ENCODE assay signal across 18 cellular contexts in genomic region chr6:25057121-25057520, GRCh38.
DNase-seq lines count a peak whose midpoint lies in the region; ATAC-seq and TF ChIP-seq lines count a peak whose summit lies in the region.
"Had no signal": no experiment of that assay in that cellular context is flagged by ENCODE, and none has a peak within 500 bp of the region (broad histone marks: within the 10 kb centered on the region; RNA-seq: fewer than 3 reads in every experiment).

No MANE protein-coding gene starts in this region.

- no peaks in the 10 kb centered on the region for H3K9me3 ChIP-seq in CD8-positive, alpha-beta memory T cell (ENCODE audit: low read length)
- peaks cover 0 to 5% (median 0%) of the 10 kb centered on the region in 4 donors for H3K9me3 ChIP-seq in tibial nerve

- no peak for TF ChIP-seq EP300 in tibial nerve (IDR thresholded peaks at IDR 0.05)

- H3K4me1 Mint-ChIP-seq in activated naive CD4-positive, alpha-beta T cell treated with anti-CD3 and anti-CD28 coated beads for 36 hours (ENCODE audit: low read depth) = peaks cover 55% of the 10 kb centered on the region
- H3K4me1 Mint-ChIP-seq in CD8-positive, alpha-beta memory T cell = peaks cover 51 to 63% (median 51%) of the 10 kb centered on the region in 3 donors
- H3K4me1 Mint-ChIP-seq in activated T-helper 1 cell treated with anti-CD3 and anti-CD28 coated beads, Interleukin-12 subunit alpha, Interleukin-12 subunit beta, Interleukin-2, Interleukin-4 antibody, amounts not matched to agents 30 ng/mL and 10 ng/mL and 1 ng/mL, durations not matched to agents 14 hours and 24 hours and 36 hours (ENCODE audit: low read depth) = peaks cover 54% of the 10 kb centered on the region
- H3K4me1 Mint-ChIP-seq in natural killer cell = peaks cover 41 to 47% of the 10 kb centered on the region in 2 donors

- no peaks in the 10 kb centered on the region for H3K36me3 Mint-ChIP-seq in activated naive CD4-positive, alpha-beta T cell treated with anti-CD3 and anti-CD28 coated beads for 36 hours (ENCODE audit: low read depth)
- H3K36me3 Mint-ChIP-seq in CD8-positive, alpha-beta memory T cell = no peaks in the 10 kb centered on the region
- peaks cover 1% of the 10 kb centered on the region for H3K36me3 Mint-ChIP-seq in activated T-helper 1 cell treated with anti-CD3 and anti-CD28 coated beads, Interleukin-12 subunit alpha, Interleukin-12 subunit beta, Interleukin-2, Interleukin-4 antibody, amounts not matched to agents 30 ng/mL and 10 ng/mL and 1 ng/mL, durations not matched to agents 14 hours and 24 hours and 36 hours (ENCODE audit: low read depth)
- no peaks in the 10 kb centered on the region for H3K36me3 Mint-ChIP-seq in natural killer cell

- no peak for ATAC-seq in natural killer cell
- no peak for ATAC-seq in HG03469 (IDR thresholded peaks at IDR 0.05; ENCODE audit: unreplicated experiment)

- DNase-seq in activated naive CD4-positive, alpha-beta T cell treated with anti-CD3 and anti-CD28 coated beads for 36 hours = no peak
- no peak for DNase-seq in activated naive CD4-positive, alpha-beta T cell treated with anti-CD3 and anti-CD28 coated beads, Interleukin-2, amount 50 U/mL, for 16 hours
- no peak for DNase-seq in CD8-positive, alpha-beta memory T cell
- DNase-seq in activated T-helper 1 cell treated with anti-CD3 and anti-CD28 coated beads, Interleukin-12 subunit alpha, Interleukin-12 subunit beta, Interleukin-2, Interleukin-4 antibody, amounts not matched to agents 30 ng/mL and 10 ng/mL and 1 ng/mL, durations not matched to agents 14 hours and 24 hours and 36 hours (ENCODE audit: low spot score) = no peak
- DNase-seq in natural killer cell (no peak), GM13976 (ENCODE audit: low spot score) (no peak), tibial nerve (ENCODE audit: low spot score in 2 of 2) (no peak)
- DNase-seq: ACHN; caudate nucleus; COR-L47; effector CD8-positive, alpha-beta T cell; HFFc6; NCI-H1436 treated with DMSO at 0.1 percent for 48 hours; stimulated activated CD4-positive, alpha-beta T cell treated with anti-CD3 and anti-CD28 coated beads, Interleukin-1b, Interleukin-23, amount 100 ng/mL, for 48 hours had no signal

- H3K27ac Mint-ChIP-seq in activated naive CD4-positive, alpha-beta T cell treated with anti-CD3 and anti-CD28 coated beads for 36 hours = peak overlapping the region; percentile 28
- peak overlapping the region in 7 of 8 donors; percentile 57 to 98 (median 82) for H3K27ac Mint-ChIP-seq in CD8-positive, alpha-beta memory T cell
- peak overlapping the region; percentile 57 for H3K27ac Mint-ChIP-seq in activated T-helper 1 cell treated with anti-CD3 and anti-CD28 coated beads, Interleukin-12 subunit alpha, Interleukin-12 subunit beta, Interleukin-2, Interleukin-4 antibody, amounts not matched to agents 30 ng/mL and 10 ng/mL and 1 ng/mL, durations not matched to agents 14 hours and 24 hours and 36 hours
- H3K27ac Mint-ChIP-seq in natural killer cell = peak overlapping the region; percentile 22 to 85
- H3K27ac Mint-ChIP-seq: HFFc6 had no signal

- no peaks in the 10 kb centered on the region for H3K9me3 Mint-ChIP-seq in activated naive CD4-positive, alpha-beta T cell treated with anti-CD3 and anti-CD28 coated beads for 36 hours
- H3K9me3 Mint-ChIP-seq in CD8-positive, alpha-beta memory T cell = no peaks in the 10 kb centered on the region
- no peaks in the 10 kb centered on the region for H3K9me3 Mint-ChIP-seq in activated T-helper 1 cell treated with anti-CD3 and anti-CD28 coated beads, Interleukin-12 subunit alpha, Interleukin-12 subunit beta, Interleukin-2, Interleukin-4 antibody, amounts not matched to agents 30 ng/mL and 10 ng/mL and 1 ng/mL, durations not matched to agents 14 hours and 24 hours and 36 hours
- peaks cover 0 to 2% of the 10 kb centered on the region in 2 donors for H3K9me3 Mint-ChIP-seq in natural killer cell
- H3K9me3 Mint-ChIP-seq: HFFc6 had no signal

- TF ChIP-seq POLR2A in tibial nerve (IDR thresholded peaks at IDR 0.05) = no peak

- TF ChIP-seq CTCF in natural killer cell (IDR thresholded peaks at IDR 0.05) = no peak
- TF ChIP-seq CTCF in GM13976 (IDR thresholded peaks at IDR 0.05; ENCODE audit: borderline replicate concordance, control extremely low read depth, extremely low read depth, insufficient read depth, missing control alignments) = no peak
- no peak for TF ChIP-seq CTCF in tibial nerve (IDR thresholded peaks at IDR 0.05)

- H3K36me3 ChIP-seq in CD8-positive, alpha-beta memory T cell (ENCODE audit: insufficient read depth, low read length) = no peaks in the 10 kb centered on the region
- no peaks in the 10 kb centered on the region for H3K36me3 ChIP-seq in tibial nerve
- H3K36me3 ChIP-seq: heart right ventricle, right atrium auricular region had no signal

- intact Hi-C loops in activated naive CD4-positive, alpha-beta T cell treated with anti-CD3 and anti-CD28 coated beads for 36 hours (cut with micrococcal nuclease) = loop anchor here (2.0 kb wide), 1 partner anchor 14 kb away; no protein-coding TSS in a partner anchor
- intact Hi-C loops in activated T-helper 1 cell treated with anti-CD3 and anti-CD28 coated beads, Interleukin-12 subunit alpha, Interleukin-12 subunit beta, Interleukin-2, Interleukin-4 antibody, amounts not matched to agents 30 ng/mL and 10 ng/mL and 1 ng/mL, durations not matched to agents 14 hours and 24 hours and 36 hours (cut with micrococcal nuclease) = loop anchor here (2.0 kb wide), 1 partner anchor 14 kb away; no protein-coding TSS in a partner anchor
- intact Hi-C loops in natural killer cell (cut with micrococcal nuclease) = no loop called here

- H3K4me3 ChIP-seq in CD8-positive, alpha-beta memory T cell (ENCODE audit: low read length) = peak overlapping the region; percentile 13
- no peak overlapping the region for H3K4me3 ChIP-seq in tibial nerve
- H3K4me3 ChIP-seq: heart right ventricle, right atrium auricular region had no signal

- no peaks in the 10 kb centered on the region for H3K27me3 Mint-ChIP-seq in activated naive CD4-positive, alpha-beta T cell treated with anti-CD3 and anti-CD28 coated beads for 36 hours (ENCODE audit: low read depth)
- peaks cover 0 to 2% of the 10 kb centered on the region in 2 donors for H3K27me3 Mint-ChIP-seq in CD8-positive, alpha-beta memory T cell
- no peaks in the 10 kb centered on the region for H3K27me3 Mint-ChIP-seq in activated T-helper 1 cell treated with anti-CD3 and anti-CD28 coated beads, Interleukin-12 subunit alpha, Interleukin-12 subunit beta, Interleukin-2, Interleukin-4 antibody, amounts not matched to agents 30 ng/mL and 10 ng/mL and 1 ng/mL, durations not matched to agents 14 hours and 24 hours and 36 hours (ENCODE audit: insufficient read depth)
- H3K27me3 Mint-ChIP-seq in natural killer cell (ENCODE audit: low read depth in 2 of 2) = no peaks in the 10 kb centered on the region

- 90 to 94% methylated on average over 6 of the region's 6 CpGs for WGBS in tibial nerve, 2 donors

- peaks cover 41% of the 10 kb centered on the region for H3K4me1 ChIP-seq in CD8-positive, alpha-beta memory T cell (ENCODE audit: insufficient read depth, low read length)
- H3K4me1 ChIP-seq in tibial nerve = peaks cover 0 to 26% (median 5%) of the 10 kb centered on the region in 4 donors

- H3K4me3 Mint-ChIP-seq in activated naive CD4-positive, alpha-beta T cell treated with anti-CD3 and anti-CD28 coated beads for 36 hours = no peak overlapping the region
- H3K4me3 Mint-ChIP-seq in CD8-positive, alpha-beta memory T cell = peak overlapping the region in 4 of 7 donors; percentile 20 to 70 (median 39)
- peak overlapping the region; percentile 47 for H3K4me3 Mint-ChIP-seq in activated T-helper 1 cell treated with anti-CD3 and anti-CD28 coated beads, Interleukin-12 subunit alpha, Interleukin-12 subunit beta, Interleukin-2, Interleukin-4 antibody, amounts not matched to agents 30 ng/mL and 10 ng/mL and 1 ng/mL, durations not matched to agents 14 hours and 24 hours and 36 hours
- no peak overlapping the region for H3K4me3 Mint-ChIP-seq in natural killer cell
- H3K4me3 Mint-ChIP-seq: HFFc6 had no signal

- no peaks in the 10 kb centered on the region for H3K27me3 ChIP-seq in CD8-positive, alpha-beta memory T cell (ENCODE audit: insufficient read depth, low read length, poor library complexity, severe bottlenecking)
- no peaks in the 10 kb centered on the region for H3K27me3 ChIP-seq in tibial nerve
- H3K27me3 ChIP-seq: heart right ventricle, right atrium auricular region had no signal

- in situ Hi-C loops in GM13976 (cut with MboI; ENCODE audit: low sequenced_read_pairs, unreplicated experiment) = no loop called here

- H3K27ac ChIP-seq in CD8-positive, alpha-beta memory T cell (ENCODE audit: low read depth, low read length) = no peak overlapping the region
- no peak overlapping the region for H3K27ac ChIP-seq in tibial nerve
- H3K27ac ChIP-seq: right atrium auricular region, VCaP had no signal

- POLR2A ChIA-PET in CD8-positive, alpha-beta memory T cell (lab: Charles Lee) = interaction anchor here (0.6 kb wide), 1 partner anchor 28 kb away, joined by 5 read pairs; no protein-coding TSS in a partner anchor

- CTCF ChIA-PET in activated naive CD4-positive, alpha-beta T cell treated with anti-CD3 and anti-CD28 coated beads for 36 hours (lab: Charles Lee) = interaction anchor here (1.1 to 5.8 kb wide), 2 partner anchors 13 to 30 kb away, joined by 4 to 41 read pairs; no protein-coding TSS in a partner anchor
- CTCF ChIA-PET in CD8-positive, alpha-beta memory T cell (lab: Charles Lee) = interaction anchor here (2.2 kb wide), 1 partner anchor 30 kb away, joined by 10 read pairs; no protein-coding TSS in a partner anchor

Comparison
In these comparisons a context has a peak if more than half of its experiments do, and no peak if none do; other contexts are left out.
1. H3K27ac Mint-ChIP-seq: peak in every context shown above with its lines; median percentile 82 in CD8-positive, alpha-beta memory T cell; 57 in activated T-helper 1 cell treated with anti-CD3 and anti-CD28 coated beads, Interleukin-12 subunit alpha, Interleukin-12 subunit beta, Interleukin-2, Interleukin-4 antibody, amounts not matched to agents 30 ng/mL and 10 ng/mL and 1 ng/mL, durations not matched to agents 14 hours and 24 hours and 36 hours; 54 in natural killer cell; 28 in activated naive CD4-positive, alpha-beta T cell treated with anti-CD3 and anti-CD28 coated beads for 36 hours.
2. H3K4me3 Mint-ChIP-seq: peak in CD8-positive, alpha-beta memory T cell (4 of 7) and activated T-helper 1 cell treated with anti-CD3 and anti-CD28 coated beads, Interleukin-12 subunit alpha, Interleukin-12 subunit beta, Interleukin-2, Interleukin-4 antibody, amounts not matched to agents 30 ng/mL and 10 ng/mL and 1 ng/mL, durations not matched to agents 14 hours and 24 hours and 36 hours (single experiment); none in activated naive CD4-positive, alpha-beta T cell treated with anti-CD3 and anti-CD28 coated beads for 36 hours (single experiment) and natural killer cell (single experiment).